In genomic region chr12:8065991-8066594, GRCh38 we compare ENCODE assay signal across 9 cellular contexts. TPM values are rescaled to one million over a fixed set of nuclear protein-coding genes. Genes with fewer than 3 reads are reported as not detected.
A peak's percentile ranks its signal among the peaks of the same experiment; 100 is the strongest.
DNase-seq lines count a peak whose midpoint lies in the region; ATAC-seq and TF ChIP-seq lines count a peak whose summit lies in the region.
"Had no signal": no experiment of that assay in that cellular context is flagged by ENCODE, and none has a peak within 500 bp of the region (broad histone marks: within the 10 kb centered on the region; RNA-seq: fewer than 3 reads in every experiment).

TSS of gene C3AR1 (minus strand) at chr12:8066359. CDS start at chr12:8060185, 6,174 bp downstream.

- no peaks in the 10 kb centered on the region for H3K9me3 ChIP-seq in neutrophil
- H3K9me3 ChIP-seq in WERI-Rb-1 (ENCODE audit: severe bottlenecking) = no peaks in the 10 kb centered on the region
- H3K9me3 ChIP-seq: SJCRH30 had no signal

- H3K4me3 ChIP-seq in neutrophil (ENCODE audit: low read depth in 1 of 2, low read length in 1 of 2) = peak within 1 kb of the TSS; percentile 43 to 44
- H3K4me3 ChIP-seq in WERI-Rb-1 (ENCODE audit: low read depth, low read length) = no peak within 1 kb of the TSS
- H3K4me3 ChIP-seq: SJCRH30 had no signal

- no peak within 1 kb of the TSS for H3K4me3 Mint-ChIP-seq in activated B cell treated with CpG ODN at 0.5 μM for 24 hours

- H3K4me1 ChIP-seq in neutrophil (ENCODE audit: control insufficient read depth in 1 of 2, insufficient read depth in 1 of 2, low read depth in 1 of 2, low read length in 1 of 2) = peaks cover 65 to 79% of the 10 kb centered on the region in 2 experiments
- H3K4me1 ChIP-seq: SJCRH30 had no signal

- intact Hi-C loops in activated B cell treated with CpG ODN at 0.5 μM for 24 hours (cut with micrococcal nuclease) = no loop called here

- H3K27me3 ChIP-seq in neutrophil (no peaks in the 10 kb centered on the region), WERI-Rb-1 (ENCODE audit: insufficient read depth, low read depth, severe bottlenecking) (no peaks in the 10 kb centered on the region)
- H3K27me3 ChIP-seq: SJCRH30 had no signal

- CTCF ChIA-PET in activated B cell treated with CpG ODN at 0.5 μM for 24 hours (lab: Charles Lee) = interaction anchor here (0.9 to 2.0 kb wide), 2 partner anchors 12 to 21 kb away, joined by 3 to 6 read pairs; no protein-coding TSS in a partner anchor

- no peaks in the 10 kb centered on the region for H3K36me3 Mint-ChIP-seq in activated B cell treated with CpG ODN at 0.5 μM for 24 hours (ENCODE audit: low read depth)

- peaks cover 11% of the 10 kb centered on the region for H3K4me1 Mint-ChIP-seq in activated B cell treated with CpG ODN at 0.5 μM for 24 hours

- no peak for TF ChIP-seq CTCF in activated B cell treated with CpG ODN at 0.5 μM for 24 hours (IDR thresholded peaks at IDR 0.05)
- TF ChIP-seq CTCF in neutrophil (IDR thresholded peaks at IDR 0.05) = no peak
- TF ChIP-seq CTCF in WERI-Rb-1 (IDR thresholded peaks at IDR 0.05; ENCODE audit: low read depth, low read length) = no peak

- no peak within 1 kb of the TSS for H3K27ac Mint-ChIP-seq in activated B cell treated with CpG ODN at 0.5 μM for 24 hours

- peak; percentile 32 for DNase-seq in GM19238 (ENCODE audit: insufficient read length, low spot score)
- peak; percentile 4 for DNase-seq in HK-2 (ENCODE audit: unreplicated experiment)
- DNase-seq in activated B cell treated with CpG ODN at 0.5 μM for 24 hours = no peak
- DNase-seq in epithelial cell of prostate (ENCODE audit: low read depth, low spot score) = no peak
- no peak for DNase-seq in WERI-Rb-1
- no peak for DNase-seq in COR-L47 (lab: John Stamatoyannopoulos, UW)
- DNase-seq in NCI-H1092 treated with DMSO at 0.1 percent for 48 hours (lab: John Stamatoyannopoulos, UW) = no peak

- no peaks in the 10 kb centered on the region for H3K9me3 Mint-ChIP-seq in activated B cell treated with CpG ODN at 0.5 μM for 24 hours

- no peaks in the 10 kb centered on the region for H3K36me3 ChIP-seq in neutrophil
- H3K36me3 ChIP-seq in WERI-Rb-1 = no peaks in the 10 kb centered on the region
- H3K36me3 ChIP-seq: SJCRH30 had no signal

- no peaks in the 10 kb centered on the region for H3K27me3 Mint-ChIP-seq in activated B cell treated with CpG ODN at 0.5 μM for 24 hours

- peak; percentile 61 for ATAC-seq in activated B cell treated with CpG ODN at 0.5 μM for 24 hours (ENCODE audit: low read depth)

- POLR2A ChIA-PET in activated B cell treated with CpG ODN at 0.5 μM for 24 hours (lab: Charles Lee) = no interaction called here

- H3K27ac ChIP-seq in epithelial cell of prostate (peak within 1 kb of the TSS; percentile 21), neutrophil (peak within 1 kb of the TSS; percentile 91), WERI-Rb-1 (no peak within 1 kb of the TSS)
- H3K27ac ChIP-seq: SJCRH30 had no signal

RNA-seq across cellular contexts. Expression of gene C3AR1, which starts in this region (rescaled TPM):
- 0.11 and 0.29 TPM in 2 replicates for total RNA-seq in activated B cell treated with CpG ODN at 0.5 μM for 24 hours

Comparison
In these comparisons a context has a peak if more than half of its experiments do, and no peak if none do; other contexts are left out.
1. Peak in ATAC-seq in activated B cell treated with CpG ODN at 0.5 μM for 24 hours; RNA of the gene not detected or under 1 TPM.
2. DNase-seq: peak in GM19238 (single experiment) and HK-2 (single experiment); none in activated B cell treated with CpG ODN at 0.5 μM for 24 hours (single experiment), epithelial cell of prostate (single experiment), WERI-Rb-1 (single experiment), COR-L47 (single experiment) and NCI-H1092 treated with DMSO at 0.1 percent for 48 hours (single experiment).